Comparison of ENCODE assay signal across 9 cellular contexts in genomic region chr1:167938083-167938482, GRCh38. TPM values are rescaled to one million over a fixed set of nuclear protein-coding genes. Genes with fewer than 3 reads are reported as not detected.
DNase-seq lines count a peak whose midpoint lies in the region; ATAC-seq and TF ChIP-seq lines count a peak whose summit lies in the region.
"Had no signal": no experiment of that assay in that cellular context is flagged by ENCODE, and none has a peak within 500 bp of the region (broad histone marks: within the 10 kb centered on the region; RNA-seq: fewer than 3 reads in every experiment).

No MANE protein-coding gene starts in this region.

- DNase-seq in heart right ventricle (no peak), Right ventricle myocardium inferior (ENCODE audit: missing footprints) (no peak), uterus (no peak)
- no peak for DNase-seq in activated naive CD4-positive, alpha-beta T cell treated with anti-CD3 and anti-CD28 coated beads, Interleukin-2, amount 50 U/mL, for 72 hours (ENCODE audit: low spot score in 2 of 2)
- DNase-seq in stimulated activated naive CD4-positive, alpha-beta T cell (lab: John Stamatoyannopoulos, UW): no peak

- no peaks in the 10 kb centered on the region for H3K9me3 Mint-ChIP-seq in activated naive CD4-positive, alpha-beta T cell treated with anti-CD3 and anti-CD28 coated beads, Interleukin-2, amount 50 U/mL, for 72 hours

- H3K27me3 ChIP-seq in heart right ventricle: no peaks in the 10 kb centered on the region
- H3K27me3 ChIP-seq in liver (ENCODE audit: control insufficient read depth in 4 of 4, insufficient read depth in 4 of 4, low read length in 3 of 4): no peaks in the 10 kb centered on the region
- no peaks in the 10 kb centered on the region for H3K27me3 ChIP-seq in uterus

- peaks cover 15 to 21% of the 10 kb centered on the region in 2 donors for H3K36me3 Mint-ChIP-seq in activated naive CD4-positive, alpha-beta T cell treated with anti-CD3 and anti-CD28 coated beads, Interleukin-2, amount 50 U/mL, for 72 hours

- TF ChIP-seq POLR2A in uterus (IDR thresholded peaks at IDR 0.05): no peak

- H3K36me3 ChIP-seq in heart right ventricle (no peaks in the 10 kb centered on the region), liver (ENCODE audit: control insufficient read depth in 4 of 4, insufficient read depth in 3 of 4, low read depth in 1 of 4, low read length in 3 of 4) (no peaks in the 10 kb centered on the region), uterus (no peaks in the 10 kb centered on the region)

- H3K27ac ChIP-seq in heart right ventricle (peak overlapping the region in 9 of 10 donors; percentile 91 to 99 (median 97)), liver (ENCODE audit: low read depth in 1 of 2, low read length in 2 of 2) (peak overlapping the region; percentile 95 to 99), uterus (peak overlapping the region; percentile 97 to 98)

- peak overlapping the region; percentile 73 to 99 for H3K9ac ChIP-seq in liver (ENCODE audit: low read depth in 1 of 2, low read length in 2 of 2)

- intact Hi-C loops in heart right ventricle (cut with DNase I): loop anchor here in 7 of 10 donors (5.0 to 10.0 kb wide), 8 partner anchors 34 to 223 kb away; partner anchors contain the start of gene MPZL1 (in 2 of the 7)
- intact Hi-C loops in Right ventricle myocardium inferior (cut with DNase I): loop anchor here (5.0 to 10.0 kb wide), 3 partner anchors 64 to 147 kb away; no protein-coding TSS in a partner anchor
- intact Hi-C loops in uterus (cut with DNase I; ENCODE audit: low total_unique reads): no loop called here

- WGBS in heart right ventricle, 2 donors: 33 to 43% methylated on average over 4 of the region's 4 CpGs
- whole genome bisulfite sequencing in liver: 17% methylated on average over 4 of the region's 4 CpGs

- ATAC-seq in heart right ventricle (no peak), Right ventricle myocardium inferior (no peak), esophagus mucosa (no peak), GM18517 (IDR thresholded peaks at IDR 0.05; ENCODE audit: unreplicated experiment) (no peak)
- no peak for ATAC-seq in activated naive CD4-positive, alpha-beta T cell treated with anti-CD3 and anti-CD28 coated beads, Interleukin-2, amount 50 U/mL, for 72 hours
- ATAC-seq: activated CD4-positive, CD25-positive, alpha-beta regulatory T cell treated with anti-CD3 and anti-CD28 coated beads, Interleukin-2, amount 50 U/mL, for 24 hours had no signal

- H3K27ac Mint-ChIP-seq in activated naive CD4-positive, alpha-beta T cell treated with anti-CD3 and anti-CD28 coated beads, Interleukin-2, amount 50 U/mL, for 72 hours: peak overlapping the region; percentile 94 to 98

- peak overlapping the region; percentile 57 to 99 (median 88) for H3K4me3 ChIP-seq in heart right ventricle
- peak overlapping the region; percentile 56 to 94 (median 87) for H3K4me3 ChIP-seq in liver (ENCODE audit: low read depth in 1 of 3, low read length in 3 of 3)
- H3K4me3 ChIP-seq in uterus: peak overlapping the region; percentile 80 to 94

- H3K9me3 ChIP-seq in heart right ventricle (no peaks in the 10 kb centered on the region), liver (ENCODE audit: control insufficient read depth in 4 of 4, low read length in 3 of 4) (no peaks in the 10 kb centered on the region), uterus (no peaks in the 10 kb centered on the region)

- H3K4me1 ChIP-seq in heart right ventricle (peaks cover 0 to 47% (median 33%) of the 10 kb centered on the region in 9 donors), liver (ENCODE audit: control insufficient read depth in 4 of 4, insufficient read depth in 4 of 4, low read length in 3 of 4) (peaks cover 2 to 13% (median 7%) of the 10 kb centered on the region in 4 donors), uterus (peaks cover 0 to 6% of the 10 kb centered on the region in 2 donors)

- no peak for TF ChIP-seq CTCF in heart right ventricle (IDR thresholded peaks at IDR 0.05)
- TF ChIP-seq CTCF in liver (IDR thresholded peaks at IDR 0.05; ENCODE audit: low read depth, low read length, missing input control): no peak
- TF ChIP-seq CTCF in uterus (IDR thresholded peaks at IDR 0.05): no peak

- TF ChIP-seq RAD21 in liver (IDR thresholded peaks at IDR 0.05): no peak

TF ChIP-seq in liver, 16 proteins besides CTCF, POLR2A, EP300 and RAD21 (continues in another document):
- TF ChIP-seq YY1 (IDR thresholded peaks at IDR 0.05) (no peak), HNF4G (IDR thresholded peaks at IDR 0.05) (no peak), JUND (IDR thresholded peaks at IDR 0.05) (no peak), HNF4A (conservative IDR thresholded peaks at IDR 0.05) (no peak), NR2F2 (IDR thresholded peaks at IDR 0.05) (no peak), MAX (IDR thresholded peaks at IDR 0.05) (no peak), ATF3 (IDR thresholded peaks at IDR 0.05) (no peak), GABPA (IDR thresholded peaks at IDR 0.05 in 1 of 2, conservative IDR thresholded peaks at IDR 0.05 in 1 of 2) (no peak), RXRA (IDR thresholded peaks at IDR 0.05) (no peak), SP1 (IDR thresholded peaks at IDR 0.05) (no peak), FOXA2 (IDR thresholded peaks at IDR 0.05) (no peak), ZBTB33 (IDR thresholded peaks at IDR 0.05) (no peak), REST (IDR thresholded peaks at IDR 0.05) (no peak)

RNA-seq across cellular contexts. Expression of gene MPC2, which starts 1.2 kb away (rescaled TPM):
- total RNA-seq in heart right ventricle (100 to 1,000 TPM; 168 to 268 (median 226) TPM), Right ventricle myocardium inferior (233 TPM), liver (100 to 1,000 TPM in 1 of 2 donors, 10 to 100 TPM in 1; 78.8 to 118 TPM), uterus (100 to 1,000 TPM in 1 of 4 donors, 10 to 100 TPM in 3; 21.5 to 127 (median 38.5) TPM), esophagus mucosa (53.9 TPM)
- polyA plus RNA-seq in heart right ventricle (100 to 1,000 TPM; 131 to 186 TPM), liver (100 to 1,000 TPM; 137 to 369 TPM)
- total RNA-seq in activated naive CD4-positive, alpha-beta T cell treated with anti-CD3 and anti-CD28 coated beads, Interleukin-2, amount 50 U/mL, for 72 hours: 10 to 100 TPM; 60.3 to 68.6 TPM

RNA-seq across cellular contexts. Expression of gene DCAF6, which starts 1.6 kb away (rescaled TPM):
- total RNA-seq in heart right ventricle (100 to 1,000 TPM; 155 to 226 (median 205) TPM), Right ventricle myocardium inferior (231 TPM), liver (100 to 1,000 TPM in 1 of 2 donors, 10 to 100 TPM in 1; 77.6 to 105 TPM), uterus (10 to 100 TPM; 19.1 to 77.7 (median 44.9) TPM), esophagus mucosa (32.4 TPM)
- polyA plus RNA-seq in heart right ventricle (10 to 100 TPM; 49.0 to 65.8 TPM), liver (10 to 100 TPM; 33.5 to 64.5 TPM)
- 10 to 100 TPM; 28.1 to 33.0 TPM for total RNA-seq in activated naive CD4-positive, alpha-beta T cell treated with anti-CD3 and anti-CD28 coated beads, Interleukin-2, amount 50 U/mL, for 72 hours

RNA-seq across cellular contexts. Expression of gene ADCY10, which starts 24.1 kb away (rescaled TPM):
- under 1 TPM; 0.10 to 0.70 (median 0.19) TPM for total RNA-seq in heart right ventricle
- under 1 TPM; 0.15 to 0.16 TPM for polyA plus RNA-seq in heart right ventricle
- total RNA-seq in Right ventricle myocardium inferior: not detected
- under 1 TPM; 0.18 to 0.53 TPM for total RNA-seq in activated naive CD4-positive, alpha-beta T cell treated with anti-CD3 and anti-CD28 coated beads, Interleukin-2, amount 50 U/mL, for 72 hours
- total RNA-seq in liver: 1 to 10 TPM in 1 of 2 donors, under 1 TPM in 1; 0.89 to 4.7 TPM
- 1 to 10 TPM; 2.2 to 2.4 TPM for polyA plus RNA-seq in liver
- 1 to 10 TPM in 1 of 4 donors, under 1 TPM in 3; 0.26 to 1.2 (median 0.52) TPM for total RNA-seq in uterus
- not detected for total RNA-seq in esophagus mucosa
